Comparison of ENCODE assay signal across 8 cellular contexts in the genomic region with DNA sequence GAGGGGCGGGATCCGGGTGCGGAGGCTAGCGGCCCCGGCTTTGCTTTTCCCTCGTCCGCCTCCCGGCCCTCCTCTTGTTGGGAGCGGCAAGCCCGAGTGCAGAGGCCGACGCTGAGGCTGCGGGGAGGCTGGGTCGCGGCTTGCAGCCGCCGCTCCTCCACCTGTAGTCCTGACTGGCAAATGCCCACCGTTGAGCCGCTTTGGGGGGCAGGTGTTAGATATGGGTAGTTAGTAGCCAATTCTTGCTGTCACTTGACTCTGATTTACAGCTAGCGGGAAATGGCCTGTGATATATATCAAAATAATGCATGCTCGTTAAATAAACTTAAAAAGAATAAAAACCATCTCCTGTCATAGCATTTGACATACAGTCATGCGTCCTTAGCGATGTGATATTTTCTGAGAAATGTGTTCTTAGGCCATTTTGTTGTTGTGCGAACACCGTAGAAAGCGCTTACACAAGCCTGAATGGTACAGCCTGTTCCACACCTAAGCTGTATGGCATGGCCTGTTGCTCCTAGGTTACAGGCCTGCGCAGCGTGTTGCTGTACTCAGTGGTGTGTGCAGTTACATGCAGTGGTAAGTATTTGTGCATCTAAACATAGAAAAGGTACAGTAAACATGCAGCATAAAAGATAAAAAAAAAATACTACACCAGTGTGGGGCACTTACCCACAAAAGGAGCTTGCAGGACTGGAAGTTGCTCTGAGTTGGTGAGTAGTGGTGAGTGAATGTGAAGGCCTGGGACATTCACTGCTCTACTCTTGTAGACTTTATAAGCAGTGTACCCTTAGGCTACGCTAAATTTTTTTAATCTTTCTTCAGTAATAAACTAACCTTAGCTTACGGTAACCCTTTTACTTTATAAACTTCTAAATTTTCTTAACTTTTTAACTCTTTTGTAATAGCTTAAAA. TPM values are rescaled to one million over a fixed set of nuclear protein-coding genes. Genes with fewer than 3 reads are reported as not detected.
DNase-seq lines count a peak whose midpoint lies in the region; ATAC-seq, FAIRE-seq and TF ChIP-seq lines count a peak whose summit lies in the region.

No MANE protein-coding gene starts in this region.

- H3K36me3 Mint-ChIP-seq in T-helper 1 cell treated with Interleukin-12 subunit alpha and Interleukin-12 subunit beta and Interleukin-4 antibody, amounts not matched to agents 30 μg/mL and 1 μg/mL, for 36 hours (ENCODE audit: low read depth) = peaks cover 3% of the 10 kb centered on the region
- H3K36me3 Mint-ChIP-seq in mesothelial cell of epicardium (peaks cover 2% of the 10 kb centered on the region), type B pancreatic cell (no peaks in the 10 kb centered on the region)

- no peak overlapping the region for H2BK5ac ChIP-seq in H1 (ENCODE audit: low read depth, low read length)

- POLR2A ChIA-PET in H1 (lab: Charles Lee; ENCODE audit: partially characterized antibody) = interaction anchor here (0.6 to 1.3 kb wide), 4 partner anchors 16 to 79 kb away, joined by 3 to 4 read pairs (median 3); no protein-coding TSS in a partner anchor

- no peaks in the 10 kb centered on the region for H3K9me3 Mint-ChIP-seq in T-helper 1 cell treated with Interleukin-12 subunit alpha and Interleukin-12 subunit beta and Interleukin-4 antibody, amounts not matched to agents 30 μg/mL and 1 μg/mL, for 36 hours
- no peaks in the 10 kb centered on the region for H3K9me3 Mint-ChIP-seq in mesothelial cell of epicardium
- no peaks in the 10 kb centered on the region for H3K9me3 Mint-ChIP-seq in type B pancreatic cell

- no peak overlapping the region for H2AK5ac ChIP-seq in H1 (ENCODE audit: low read depth, low read length)

- no peak for TF ChIP-seq CTCF in H1 (IDR thresholded peaks at IDR 0.05; ENCODE audit: control extremely low read depth in 1 of 3, insufficient read depth in 1 of 3, low read depth in 1 of 3, low read length in 3 of 3)
- TF ChIP-seq CTCF in mesothelial cell of epicardium (IDR thresholded peaks at IDR 0.05; ENCODE audit: unreplicated experiment) = no peak
- no peak for TF ChIP-seq CTCF in type B pancreatic cell (conservative IDR thresholded peaks at IDR 0.05)

- peaks cover 0 to 3% (median 0%) of the 10 kb centered on the region in 4 experiments; a peak in 1 of 8 replicates for H3K36me3 ChIP-seq in H1 (ENCODE audit: control insufficient read depth in 2 of 4, insufficient read depth in 4 of 4, low read length in 3 of 4)

- no peaks in the 10 kb centered on the region for H3K27me3 Mint-ChIP-seq in T-helper 1 cell treated with Interleukin-12 subunit alpha and Interleukin-12 subunit beta and Interleukin-4 antibody, amounts not matched to agents 30 μg/mL and 1 μg/mL, for 36 hours (ENCODE audit: low read depth)
- no peaks in the 10 kb centered on the region for H3K27me3 Mint-ChIP-seq in mesothelial cell of epicardium (ENCODE audit: low read depth)
- no peaks in the 10 kb centered on the region for H3K27me3 Mint-ChIP-seq in type B pancreatic cell

- no peak; a peak in 1 of 3 replicates for TF ChIP-seq POLR2A in H1 (IDR thresholded peaks at IDR 0.05; ENCODE audit: control extremely low read depth in 1 of 2, low read depth in 2 of 2, low read length in 2 of 2)

- H3K56ac ChIP-seq in H1 (replicated peaks; ENCODE audit: insufficient read length, low read depth, low read length) = no peak overlapping the region

- no peak for FAIRE-seq in H1 (lab: Jason Lieb, UNC)

- ATAC-seq in HG02870 (IDR thresholded peaks at IDR 0.05; ENCODE audit: unreplicated experiment) = peak; percentile 26

- H3K79me1 ChIP-seq in H1 (ENCODE audit: low read depth, low read length) = no peaks in the 10 kb centered on the region; the same call in 1 of the 2 replicates

- no peak overlapping the region for H3K23ac ChIP-seq in H1 (ENCODE audit: insufficient read length)

- DNase-seq in ELR (ENCODE audit: low read depth) = peak; percentile 60
- peak in 1 of 2 experiments; percentile 15 for DNase-seq in H1 (ENCODE audit: low read depth in 1 of 2, low spot score in 2 of 2)
- no peak for DNase-seq in mesothelial cell of epicardium (ENCODE audit: low spot score in 2 of 2, unreplicated experiment in 2 of 2)
- DNase-seq in type B pancreatic cell (ENCODE audit: extremely low spot score, unreplicated experiment) = peak; percentile 80
- no peak for DNase-seq in NCI-H2029 treated with DMSO at 0.1 percent for 48 hours (lab: John Stamatoyannopoulos, UW)
- no peak for DNase-seq in hypothalamus (lab: John Stamatoyannopoulos, UW)

- H3K27ac ChIP-seq in H1 (ENCODE audit: low read depth, low read length) = peak overlapping the region; percentile 73; the same call in 1 of the 2 replicates

- TF ChIP-seq EP300 in H1 (IDR thresholded peaks at IDR 0.05; ENCODE audit: borderline replicate concordance in 1 of 2, low read depth in 2 of 2, low read length in 2 of 2) = no peak

- WGBS in H1 (ENCODE audit: extremely low coverage in 1 of 2, insufficient coverage in 1 of 2, insufficient read length in 1 of 2, insufficient replicate concordance in 2 of 2, low coverage in 1 of 2, low lambda C conversion rate in 2 of 2, missing lambda C conversion rate in 1 of 2), 2 experiments = 19 to 100% methylated on average over 1 to 30 of the region's 30 CpGs

- H4K8ac ChIP-seq in H1 (ENCODE audit: extremely low read depth, insufficient read depth, low read length) = peak overlapping the region; percentile 85

- no peak overlapping the region for H3K14ac ChIP-seq in H1 (ENCODE audit: insufficient read length)

- H3K79me2 ChIP-seq in H1 (ENCODE audit: control insufficient read depth in 1 of 2, insufficient read depth in 2 of 2, low read length in 2 of 2) = peaks cover 0 to 11% of the 10 kb centered on the region in 2 experiments; a peak in 2 of 4 replicates

- peak overlapping the region; percentile 83 to 92 (median 86) for H3K4me3 ChIP-seq in H1 (ENCODE audit: extremely low read depth in 1 of 4, insufficient read depth in 2 of 4, low read depth in 3 of 4, low read length in 4 of 4)

- no peak overlapping the region for H3K18ac ChIP-seq in H1 (ENCODE audit: extremely low read depth, low read length)

- H2BK20ac ChIP-seq in H1 (ENCODE audit: low read length) = no peak overlapping the region

- no peak overlapping the region for H2BK12ac ChIP-seq in H1 (ENCODE audit: low read depth, low read length)

- no peak overlapping the region for H2BK15ac ChIP-seq in H1 (ENCODE audit: low read length)

- H4K20me1 ChIP-seq in H1 (replicated peaks in 1 of 2; ENCODE audit: control insufficient read depth in 1 of 2, insufficient read depth in 2 of 2, low read length in 2 of 2) = peaks cover 0 to 2% of the 10 kb centered on the region in 2 experiments

- H4K5ac ChIP-seq in H1 (ENCODE audit: insufficient read length, low read depth, low read length) = no peak overlapping the region

- peaks cover 0 to 3% (median 1%) of the 10 kb centered on the region in 4 experiments; a peak in 3 of 7 replicates for H3K4me1 ChIP-seq in H1 (replicated peaks in 1 of 4; ENCODE audit: control insufficient read depth in 3 of 4, insufficient read depth in 4 of 4, low read length in 3 of 4)

- H3K27ac Mint-ChIP-seq in T-helper 1 cell treated with Interleukin-12 subunit alpha and Interleukin-12 subunit beta and Interleukin-4 antibody, amounts not matched to agents 30 μg/mL and 1 μg/mL, for 36 hours = peak overlapping the region; percentile 95
- H3K27ac Mint-ChIP-seq in mesothelial cell of epicardium = peak overlapping the region; percentile 93
- peak overlapping the region; percentile 90 for H3K27ac Mint-ChIP-seq in type B pancreatic cell

- 0 out of 2 replicates have a peak overlapping the region, but pooled peaks have one; percentile 54 for H2AFZ ChIP-seq in H1 (ENCODE audit: low read length)

- peak overlapping the region; percentile 70 to 80 for H3K4me2 ChIP-seq in H1 (ENCODE audit: insufficient read depth in 1 of 2, low read depth in 2 of 2, low read length in 2 of 2)

- no peak overlapping the region for H4K91ac ChIP-seq in H1 (replicated peaks; ENCODE audit: insufficient read length, low read length)

- H3K27me3 ChIP-seq in H1 (replicated peaks in 1 of 4; ENCODE audit: control insufficient read depth in 3 of 4, extremely low read depth in 1 of 4, insufficient read depth in 3 of 4, low read length in 3 of 4) = no peaks in the 10 kb centered on the region

- no peak overlapping the region for H3K4ac ChIP-seq in H1 (replicated peaks; ENCODE audit: insufficient read length, low read depth, low read length)

- H2BK120ac ChIP-seq in H1 (replicated peaks; ENCODE audit: low read depth, low read length) = no peak overlapping the region

- no peaks in the 10 kb centered on the region for H3K9me3 ChIP-seq in H1 (ENCODE audit: insufficient read depth in 2 of 2, low read depth in 1 of 2, low read length in 1 of 2)

- H3K23me2 ChIP-seq in H1 (ENCODE audit: low read depth, low read length) = peaks cover 7% of the 10 kb centered on the region; the same call in 1 of the 2 replicates

- H3K4me3 Mint-ChIP-seq in T-helper 1 cell treated with Interleukin-12 subunit alpha and Interleukin-12 subunit beta and Interleukin-4 antibody, amounts not matched to agents 30 μg/mL and 1 μg/mL, for 36 hours = peak overlapping the region; percentile 95
- H3K4me3 Mint-ChIP-seq in mesothelial cell of epicardium = peak overlapping the region; percentile 88
- H3K4me3 Mint-ChIP-seq in type B pancreatic cell = peak overlapping the region; percentile 92

- H3K4me1 Mint-ChIP-seq in T-helper 1 cell treated with Interleukin-12 subunit alpha and Interleukin-12 subunit beta and Interleukin-4 antibody, amounts not matched to agents 30 μg/mL and 1 μg/mL, for 36 hours (ENCODE audit: low read depth) = peaks cover 20% of the 10 kb centered on the region
- H3K4me1 Mint-ChIP-seq in mesothelial cell of epicardium (peaks cover 20% of the 10 kb centered on the region), type B pancreatic cell (ENCODE audit: unreplicated experiment) (peaks cover 12% of the 10 kb centered on the region)

- peak overlapping the region; percentile 64 to 80 (median 79); a peak in 6 of 7 replicates for H3K9ac ChIP-seq in H1 (replicated peaks in 1 of 4; ENCODE audit: extremely low read depth in 1 of 4, low read depth in 3 of 4, low read length in 3 of 4)

- CTCF ChIA-PET in H1 (lab: Charles Lee; ENCODE audit: partially characterized antibody) = interaction anchor here (0.6 to 1.6 kb wide), 4 partner anchors 10 to 99 kb away, joined by 3 to 13 read pairs (median 4); no protein-coding TSS in a partner anchor

- no peak for TF ChIP-seq RAD21 in H1 (IDR thresholded peaks at IDR 0.05 in 1 of 2, conservative IDR thresholded peaks at IDR 0.05 in 1 of 2; ENCODE audit: low read depth in 2 of 2, low read length in 2 of 2)

RNA-seq across cellular contexts. Expression of gene CAPN7, which starts 0.9 kb away (rescaled TPM):
- 13.0 and 13.2 TPM in 2 replicates for total RNA-seq in H1 (2021; fragmentation: NEBNext Ultra II Directional; extraction: Animal tissue kit (Norgen Biotek cat#: 25700))
- polyA plus RNA-seq in H1 (2011; rRNA removed) = 5.3 and 6.1 TPM in 2 replicates
- polyA plus RNA-seq in H1 (2011; cell fraction: cytosol; rRNA removed) = 6.5 TPM
- 8.8 TPM for polyA plus RNA-seq in H1 (2011; cell fraction: nucleus; rRNA removed)
- 4.0 to 7.9 TPM (median 5.5 TPM) in 4 replicates for polyA plus RNA-seq in H1 (2012, experiment 1 of 2)
- 0.63 TPM for polyA plus RNA-seq in H1 (2012, experiment 2 of 2)
- polyA plus RNA-seq in H1 (2013, experiment 1 of 2) = 7.8 TPM
- polyA plus RNA-seq in H1 (2013, experiment 2 of 2) = 7.2 TPM
- 5.3 and 9.6 TPM in 2 replicates for polyA minus RNA-seq in H1 (2011; rRNA and poly(A)+ RNA removed)
- polyA minus RNA-seq in H1 (2011; cell fraction: cytosol; rRNA and poly(A)+ RNA removed) = 10.9 TPM
- polyA minus RNA-seq in H1 (2011; cell fraction: nucleus; rRNA and poly(A)+ RNA removed) = 27.0 TPM
- total RNA-seq in mesothelial cell of epicardium (41.7 to 44.6 TPM (median 42.4 TPM) in 3 replicates), type B pancreatic cell (ENCODE audit: low replicate concordance) (37.9 and 41.9 TPM in 2 replicates)

Comparison
In these comparisons a context has a peak if more than half of its experiments do, and no peak if none do; other contexts are left out.
1. DNase-seq: peak in ELR (single experiment) and type B pancreatic cell (single experiment); none in mesothelial cell of epicardium (0 of 2), NCI-H2029 treated with DMSO at 0.1 percent for 48 hours (single experiment) and hypothalamus (0 of 51).
2. Peak in every context shown above with its lines, with median percentiles within 50 percentile points of each other: H3K27ac Mint-ChIP-seq and H3K4me3 Mint-ChIP-seq.